19 cellular contexts compared by ENCODE assay signal in genomic region chr10:35487336-35488034, GRCh38.
DNase-seq lines count a peak whose midpoint lies in the region; ATAC-seq and TF ChIP-seq lines count a peak whose summit lies in the region.
"Had no signal": no experiment of that assay in that cellular context is flagged by ENCODE, and none has a peak within 500 bp of the region (broad histone marks: within the 10 kb centered on the region; RNA-seq: fewer than 3 reads in every experiment).

No MANE protein-coding gene starts in this region.

- H3K4me1 ChIP-seq in left ventricle myocardium inferior (peaks cover 62% of the 10 kb centered on the region), upper lobe of left lung (peaks cover 14 to 34% (median 16%) of the 10 kb centered on the region in 4 donors)

- peaks cover 31% of the 10 kb centered on the region for H3K36me3 Mint-ChIP-seq in memory B cell

- H3K4me3 ChIP-seq in left ventricle myocardium inferior (no peak overlapping the region), upper lobe of left lung (no peak overlapping the region)
- H3K4me3 ChIP-seq: neural progenitor cell had no signal

- H3K27ac ChIP-seq in left ventricle myocardium inferior (replicated peaks) (peak overlapping the region; percentile 58), upper lobe of left lung (peak overlapping the region in 2 of 4 donors; percentile 28 to 71)
- H3K27ac ChIP-seq: neural progenitor cell had no signal

- intact Hi-C loops in left ventricle myocardium inferior (cut with micrococcal nuclease), result no loop called here
- intact Hi-C loops in Right ventricle myocardium inferior (cut with DNase I), result no loop called here

- no peaks in the 10 kb centered on the region for H3K27me3 Mint-ChIP-seq in memory B cell
- H3K27me3 Mint-ChIP-seq: activated CD4-positive, alpha-beta T cell treated with anti-CD3 and anti-CD28 coated beads for 36 hours; activated CD8-positive, alpha-beta memory T cell treated with anti-CD3 and anti-CD28 coated beads, Interleukin-2, amount 10 ng/mL, durations not matched to agents 7 days and 5 days had no signal

- no peaks in the 10 kb centered on the region for H3K9me3 Mint-ChIP-seq in memory B cell
- H3K9me3 Mint-ChIP-seq: mesothelial cell of epicardium had no signal

- peaks cover 20% of the 10 kb centered on the region for H3K4me1 Mint-ChIP-seq in memory B cell
- H3K4me1 Mint-ChIP-seq: activated CD8-positive, alpha-beta memory T cell treated with anti-CD3 and anti-CD28 coated beads, Interleukin-2, amount 10 ng/mL, durations not matched to agents 7 days and 5 days had no signal

- H3K4me3 Mint-ChIP-seq in memory B cell, result no peak overlapping the region
- H3K4me3 Mint-ChIP-seq: activated CD4-positive, alpha-beta T cell treated with anti-CD3 and anti-CD28 coated beads for 36 hours; activated CD8-positive, alpha-beta memory T cell treated with anti-CD3 and anti-CD28 coated beads, Interleukin-2, amount 10 ng/mL, durations not matched to agents 7 days and 5 days; mesothelial cell of epicardium; neural progenitor cell had no signal

- no peak for ATAC-seq in Right ventricle myocardium inferior
- ATAC-seq in memory B cell (ENCODE audit: low read depth), result no peak
- ATAC-seq in upper lobe of left lung (ENCODE audit: low FRiP score in 2 of 2), result peak; percentile 37 to 45
- ATAC-seq: activated CD4-positive, alpha-beta T cell treated with anti-CD3 and anti-CD28 coated beads for 36 hours; activated CD8-positive, alpha-beta memory T cell treated with anti-CD3 and anti-CD28 coated beads, Interleukin-2, amount 10 ng/mL, durations not matched to agents 7 days and 5 days had no signal

- no peak for TF ChIP-seq EP300 in upper lobe of left lung (IDR thresholded peaks at IDR 0.05)

- peak overlapping the region; percentile 66 for H3K27ac Mint-ChIP-seq in memory B cell
- H3K27ac Mint-ChIP-seq: activated CD4-positive, alpha-beta T cell treated with anti-CD3 and anti-CD28 coated beads for 36 hours; activated CD8-positive, alpha-beta memory T cell treated with anti-CD3 and anti-CD28 coated beads, Interleukin-2, amount 10 ng/mL, durations not matched to agents 7 days and 5 days; mesothelial cell of epicardium; neural progenitor cell had no signal

- no peak for DNase-seq in left ventricle myocardium inferior
- DNase-seq in Right ventricle myocardium inferior (ENCODE audit: missing footprints), result no peak
- DNase-seq in SKM-1 treated with dmso at 0.1 percent for 144 hours (lab: John Stamatoyannopoulos, UW; ENCODE audit: unreplicated experiment), result peak; percentile 36
- no peak for DNase-seq in memory B cell (ENCODE audit: low spot score in 2 of 2)
- DNase-seq in upper lobe of left lung, result no peak
- no peak for DNase-seq in DMS53 treated with DMSO at 0.1 percent for 48 hours (lab: John Stamatoyannopoulos, UW; ENCODE audit: unreplicated experiment)
- no peak for DNase-seq in NCI-H345 (lab: John Stamatoyannopoulos, UW)
- DNase-seq in NCI-H345 treated with DMSO at 0.1 percent for 48 hours (lab: John Stamatoyannopoulos, UW; ENCODE audit: unreplicated experiment), result no peak
- DNase-seq: activated CD4-positive, alpha-beta T cell treated with anti-CD3 and anti-CD28 coated beads for 36 hours; activated CD8-positive, alpha-beta memory T cell treated with anti-CD3 and anti-CD28 coated beads, Interleukin-2, amount 10 ng/mL, durations not matched to agents 7 days and 5 days; amygdala; hippocampal formation; NCI-H1092 treated with DMSO at 0.1 percent for 48 hours; NCI-H2081 treated with DMSO at 0.1 percent for 48 hours; NCI-H526 treated with DMSO at 0.1 percent for 48 hours; stimulated activated naive CD4-positive, alpha-beta T cell treated with Interleukin-2 at 50 U/mL for 16 hours; T1000 had no signal

- H3K9me3 ChIP-seq in left ventricle myocardium inferior (replicated peaks) (no peaks in the 10 kb centered on the region), upper lobe of left lung (no peaks in the 10 kb centered on the region)

- H3K27me3 ChIP-seq in left ventricle myocardium inferior (ENCODE audit: low read depth) (no peaks in the 10 kb centered on the region), upper lobe of left lung (no peaks in the 10 kb centered on the region)
- H3K27me3 ChIP-seq: neural progenitor cell had no signal

- 83 to 89% methylated on average over 5 of the region's 5 CpGs for WGBS in upper lobe of left lung, 2 donors

- H3K36me3 ChIP-seq in left ventricle myocardium inferior (peaks cover 16% of the 10 kb centered on the region), upper lobe of left lung (peaks cover 0 to 3% (median 0%) of the 10 kb centered on the region in 4 donors)
- H3K36me3 ChIP-seq: neural progenitor cell had no signal

- TF ChIP-seq CTCF in left ventricle myocardium inferior (IDR thresholded peaks at IDR 0.05; ENCODE audit: borderline replicate concordance) (no peak), upper lobe of left lung (IDR thresholded peaks at IDR 0.05) (no peak)

- TF ChIP-seq POLR2A in upper lobe of left lung (IDR thresholded peaks at IDR 0.05), result no peak

Comparison
In these comparisons a context has a peak if more than half of its experiments do, and no peak if none do; other contexts are left out.
1. ATAC-seq: peak in upper lobe of left lung (2 of 2); none in Right ventricle myocardium inferior (single experiment) and memory B cell (single experiment).